10 cellular contexts compared by ENCODE assay signal in the genomic region with DNA sequence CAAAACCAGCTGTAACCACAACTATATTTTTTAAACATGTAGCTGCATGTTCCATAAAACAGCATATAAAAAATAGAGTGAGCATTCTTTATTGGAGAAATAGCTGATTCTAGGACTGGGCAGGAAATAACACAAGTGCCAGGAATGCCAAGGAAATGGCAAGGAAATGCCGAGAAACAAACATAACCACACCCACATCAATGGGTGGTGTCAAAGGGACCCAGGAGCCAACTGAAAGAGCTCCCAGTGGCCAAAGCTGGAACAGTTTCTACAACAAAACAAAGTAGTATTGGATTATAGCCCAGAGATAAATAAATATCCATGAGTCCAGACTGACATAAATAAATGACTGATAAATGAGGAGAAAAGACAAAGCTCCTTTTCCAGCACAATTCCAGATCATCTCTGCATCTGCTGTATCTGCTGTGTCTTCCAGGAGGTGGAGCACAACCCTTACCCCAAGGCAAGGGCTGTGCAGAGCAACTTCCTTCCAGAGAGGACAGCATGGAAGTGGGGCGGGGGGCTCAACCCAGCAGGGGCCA. TPM values are rescaled to one million over a fixed set of nuclear protein-coding genes. Genes with fewer than 3 reads are reported as not detected.
A peak's percentile ranks its signal among the peaks of the same experiment; 100 is the strongest.
DNase-seq lines count a peak whose midpoint lies in the region; ATAC-seq and TF ChIP-seq lines count a peak whose summit lies in the region.
"Had no signal": no experiment of that assay in that cellular context is flagged by ENCODE, and none has a peak within 500 bp of the region (broad histone marks: within the 10 kb centered on the region; RNA-seq: fewer than 3 reads in every experiment).

No MANE protein-coding gene starts in this region.

- TF ChIP-seq EP300 in esophagus muscularis mucosa (IDR thresholded peaks at IDR 0.05), result no peak

- in situ Hi-C loops in gastrocnemius medialis (cut with MboI; ENCODE audit: low sequenced_read_pairs in 4 of 4), result no loop called here

- H3K9me3 ChIP-seq in esophagus muscularis mucosa, result no peaks in the 10 kb centered on the region
- no peaks in the 10 kb centered on the region for H3K9me3 ChIP-seq in gastrocnemius medialis
- H3K9me3 ChIP-seq: HAP-1 had no signal

- H3K36me3 ChIP-seq in esophagus muscularis mucosa, result peaks cover 0 to 8% (median 4%) of the 10 kb centered on the region in 4 donors
- no peaks in the 10 kb centered on the region for H3K36me3 ChIP-seq in gastrocnemius medialis
- H3K36me3 ChIP-seq: HAP-1 had no signal

- peak overlapping the region; percentile 5 to 65 (median 54) for H3K27ac ChIP-seq in esophagus muscularis mucosa (replicated peaks in 1 of 4)
- H3K27ac ChIP-seq in gastrocnemius medialis, result peak overlapping the region in 2 of 4 donors; percentile 5 to 42

- intact Hi-C loops in esophagus muscularis mucosa (cut with DNase I) (no loop called here), gastrocnemius medialis (cut with DNase I; ENCODE audit: low total_unique reads) (no loop called here)

- TF ChIP-seq POLR2A in esophagus muscularis mucosa (IDR thresholded peaks at IDR 0.05; ENCODE audit: low read depth), result no peak
- no peak for TF ChIP-seq POLR2A in gastrocnemius medialis (IDR thresholded peaks at IDR 0.05)

- peaks cover 58 to 99% (median 94%) of the 10 kb centered on the region in 4 donors for H3K4me1 ChIP-seq in esophagus muscularis mucosa
- peaks cover 50 to 61% of the 10 kb centered on the region in 2 donors for H3K4me1 ChIP-seq in gastrocnemius medialis

- ATAC-seq in gastrocnemius medialis, result peak; percentile 27 to 38
- no peak for ATAC-seq in GM18858 (IDR thresholded peaks at IDR 0.05; ENCODE audit: unreplicated experiment)

- peak; percentile 47 for TF ChIP-seq CTCF in GM12864 (IDR thresholded peaks at IDR 0.05; ENCODE audit: low read depth, low read length, missing control alignments)
- peak; percentile 14 to 56 (median 19) for TF ChIP-seq CTCF in esophagus muscularis mucosa (IDR thresholded peaks at IDR 0.05)
- peak in 4 of 5 experiments; percentile 11 to 40 (median 29) for TF ChIP-seq CTCF in gastrocnemius medialis (IDR thresholded peaks at IDR 0.05 in 4 of 5, conservative IDR thresholded peaks at IDR 0.05 in 1 of 5)

- H3K4me3 ChIP-seq in GM12864 (ENCODE audit: low read depth, low read length), result no peak overlapping the region
- no peak overlapping the region for H3K4me3 ChIP-seq in esophagus muscularis mucosa
- H3K4me3 ChIP-seq in gastrocnemius medialis, result no peak overlapping the region
- H3K4me3 ChIP-seq: HAP-1 had no signal

- no peaks in the 10 kb centered on the region for H3K27me3 ChIP-seq in esophagus muscularis mucosa
- no peaks in the 10 kb centered on the region for H3K27me3 ChIP-seq in gastrocnemius medialis

- no peak for DNase-seq in GM12864 (ENCODE audit: low read depth)
- peak; percentile 38 for DNase-seq in OCI-M1 (lab: John Stamatoyannopoulos, UW)
- no peak for DNase-seq in esophagus muscularis mucosa (ENCODE audit: extremely low spot score)
- DNase-seq in gastrocnemius medialis, result no peak
- DNase-seq in NCI-H526 treated with DMSO at 0.1 percent for 48 hours (lab: John Stamatoyannopoulos, UW), result no peak
- DNase-seq in KG1 (lab: John Stamatoyannopoulos, UW), result no peak
- DNase-seq in DMS53 treated with DMSO at 0.1 percent for 48 hours (lab: John Stamatoyannopoulos, UW; ENCODE audit: unreplicated experiment), result no peak
- DNase-seq: SHP77 had no signal

- WGBS in esophagus muscularis mucosa, result 20% methylated on average over 1 of the region's 2 CpGs

RNA-seq across cellular contexts. Expression of a gene that starts 28.1 kb away (rescaled TPM):
- total RNA-seq in esophagus muscularis mucosa (100 to 1,000 TPM; 107 to 231 (median 201) TPM), gastrocnemius medialis (10 to 100 TPM in 1 of 4 donors, 1 to 10 TPM in 3; 5.9 to 11.5 (median 6.9) TPM)

Comparison
In these comparisons a context has a peak if more than half of its experiments do, and no peak if none do; other contexts are left out.
1. RNA of a gene that starts 28.1 kb away (total RNA-seq): 107 to 231 TPM in esophagus muscularis mucosa; 5.9 to 11.5 TPM in gastrocnemius medialis; every median in the first group is over 4 times any median in the second.
2. Peak in every context shown above with its lines, with median percentiles within 50 percentile points of each other: CTCF ChIP-seq.